ENCODE assay signal across 1 cellular context in genomic region chr7:152661479-152661878, GRCh38.
TF ChIP-seq lines count a peak whose summit lies in the region.

No MANE protein-coding gene starts in this region.

TF ChIP-seq in IMR-90, 13 proteins besides CTCF, POLR2A, EP300 and RAD21:
- TF ChIP-seq NFE2L2 (IDR thresholded peaks at IDR 0.05; ENCODE audit: low read depth, low read length), result no peak
- no peak for TF ChIP-seq MAZ (IDR thresholded peaks at IDR 0.05; ENCODE audit: borderline replicate concordance, low read depth, low read length)
- no peak for TF ChIP-seq FOS (IDR thresholded peaks at IDR 0.05; ENCODE audit: low read depth, low read length)
- no peak for TF ChIP-seq SMC3 (IDR thresholded peaks at IDR 0.05; ENCODE audit: low read depth, low read length)
- no peak for TF ChIP-seq CHD1 (IDR thresholded peaks at IDR 0.05; ENCODE audit: low read depth, low read length)
- TF ChIP-seq CEBPB (IDR thresholded peaks at IDR 0.05; ENCODE audit: low read depth, low read length), result no peak
- TF ChIP-seq ELK1 (IDR thresholded peaks at IDR 0.05; ENCODE audit: borderline replicate concordance, low read depth, low read length), result no peak
- no peak for TF ChIP-seq USF2 (IDR thresholded peaks at IDR 0.05; ENCODE audit: low read depth, low read length)
- no peak for TF ChIP-seq MXI1 (IDR thresholded peaks at IDR 0.05; ENCODE audit: borderline replicate concordance, low read depth, low read length)
- no peak for TF ChIP-seq RFX5 (IDR thresholded peaks at IDR 0.05; ENCODE audit: low read depth, low read length)
- no peak for TF ChIP-seq RCOR1 (IDR thresholded peaks at IDR 0.05; ENCODE audit: insufficient replicate concordance, low read length)
- no peak for TF ChIP-seq BHLHE40 (IDR thresholded peaks at IDR 0.05; ENCODE audit: low read depth, low read length)
- TF ChIP-seq MAFK (IDR thresholded peaks at IDR 0.05; ENCODE audit: low read depth, low read length), result no peak
